Comparison of ENCODE assay signal across 1 cellular context in genomic region chr3:23726811-23727548, GRCh38.
TF ChIP-seq lines count a peak whose summit lies in the region.

No MANE protein-coding gene starts in this region.

TF ChIP-seq in HepG2, 621 proteins besides CTCF, POLR2A, EP300 and RAD21 (continued from another document):
- no peak for TF ChIP-seq TFAP4 (IDR thresholded peaks at IDR 0.05; ENCODE audit: borderline replicate concordance, low read depth)
- TF ChIP-seq KDM3A (CRISPR knock-in tag; IDR thresholded peaks at IDR 0.05; ENCODE audit: low read depth) = no peak
- no peak for TF ChIP-seq ZNF414 (CRISPR knock-in tag; IDR thresholded peaks at IDR 0.05)
